17 cellular contexts compared by ENCODE assay signal in the genomic region with DNA sequence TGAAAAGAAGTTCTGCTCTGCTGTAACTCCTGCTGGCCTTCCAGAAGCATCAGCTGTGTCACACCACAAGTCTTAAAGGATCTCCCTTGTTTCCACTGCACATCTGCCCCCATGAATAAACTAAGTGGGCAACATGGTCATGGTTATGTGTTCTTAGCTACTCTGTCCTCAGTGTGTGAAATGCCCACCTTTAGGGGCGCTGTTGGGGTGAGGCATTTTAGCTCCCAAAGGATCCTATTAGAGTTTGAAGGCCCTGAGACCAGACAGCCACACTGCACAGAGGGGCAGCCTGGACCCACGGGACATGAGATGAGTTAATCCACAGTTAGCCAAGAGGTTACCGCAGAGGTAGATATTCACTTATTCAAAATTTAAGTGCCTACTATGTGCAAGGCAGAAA.
"Had no signal": no experiment of that assay in that cellular context is flagged by ENCODE, and none has a peak within 500 bp of the region (broad histone marks: within the 10 kb centered on the region; RNA-seq: fewer than 3 reads in every experiment).

No MANE protein-coding gene starts in this region.

- DNase-seq: activated CD4-positive, alpha-beta T cell treated with anti-CD3 and anti-CD28 coated beads, Interleukin-2, amount 10 ng/mL, durations not matched to agents 24 days and 14 days; activated naive CD4-positive, alpha-beta T cell treated with Interleukin-2 at 50 U/mL for 16 hours; foreskin keratinocyte; head of caudate nucleus; islet precursor cell; occipital lobe; spleen; stimulated activated CD4-positive, alpha-beta T cell treated with anti-CD3 and anti-CD28 coated beads, Interleukin-1b, Interleukin-23, amount 100 ng/mL, for 48 hours; stimulated activated naive B cell treated with anti-CD40 and anti-IgM and Interleukin-4, amounts not matched to agents 10 μg/mL and 1 μg/mL and 100 μg/mL, for 72 hours; substantia nigra; transverse colon; WERI-Rb-1 had no signal

- H3K27ac ChIP-seq: cardiac muscle cell, foreskin keratinocyte, prostate gland, spleen, transverse colon, WERI-Rb-1 had no signal

- H3K27me3 ChIP-seq: cardiac muscle cell, foreskin keratinocyte, spleen, transverse colon had no signal

- H3K27ac Mint-ChIP-seq: activated CD4-positive, alpha-beta T cell treated with anti-CD3 and anti-CD28 coated beads, Interleukin-2, amount 10 ng/mL, durations not matched to agents 24 days and 14 days; natural killer cell treated with Interleukin-12 subunit alpha and Interleukin-12 subunit beta and Interleukin-15 and Interleukin-18, amount 100 ng/mL, for 72 hours; stimulated activated naive B cell treated with anti-CD40 and anti-IgM and Interleukin-4, amounts not matched to agents 10 μg/mL and 1 μg/mL and 100 μg/mL, for 72 hours had no signal

- H3K27me3 Mint-ChIP-seq: activated CD4-positive, alpha-beta T cell treated with anti-CD3 and anti-CD28 coated beads, Interleukin-2, amount 10 ng/mL, durations not matched to agents 24 days and 14 days; natural killer cell treated with Interleukin-12 subunit alpha and Interleukin-12 subunit beta and Interleukin-15 and Interleukin-18, amount 100 ng/mL, for 72 hours; stimulated activated naive B cell treated with anti-CD40 and anti-IgM and Interleukin-4, amounts not matched to agents 10 μg/mL and 1 μg/mL and 100 μg/mL, for 72 hours had no signal

- H3K4me1 Mint-ChIP-seq: activated CD4-positive, alpha-beta T cell treated with anti-CD3 and anti-CD28 coated beads, Interleukin-2, amount 10 ng/mL, durations not matched to agents 24 days and 14 days; stimulated activated naive B cell treated with anti-CD40 and anti-IgM and Interleukin-4, amounts not matched to agents 10 μg/mL and 1 μg/mL and 100 μg/mL, for 72 hours had no signal

- ATAC-seq: foreskin keratinocyte; left lobe of liver; sciatic nerve; stimulated activated naive B cell treated with anti-CD40 and anti-IgM and Interleukin-4, amounts not matched to agents 10 μg/mL and 1 μg/mL and 100 μg/mL, for 72 hours had no signal

- H3K36me3 Mint-ChIP-seq: natural killer cell treated with Interleukin-12 subunit alpha and Interleukin-12 subunit beta and Interleukin-15 and Interleukin-18, amount 100 ng/mL, for 72 hours; stimulated activated naive B cell treated with anti-CD40 and anti-IgM and Interleukin-4, amounts not matched to agents 10 μg/mL and 1 μg/mL and 100 μg/mL, for 72 hours had no signal

- H3K36me3 ChIP-seq: cardiac muscle cell, prostate gland, spleen, transverse colon, WERI-Rb-1 had no signal

- H3K4me3 ChIP-seq: cardiac muscle cell, prostate gland, spleen, transverse colon had no signal

- H3K9me3 ChIP-seq: prostate gland, spleen, transverse colon had no signal

- H3K4me1 ChIP-seq: foreskin keratinocyte, prostate gland, spleen, transverse colon had no signal

- H3K4me3 Mint-ChIP-seq: activated CD4-positive, alpha-beta T cell treated with anti-CD3 and anti-CD28 coated beads, Interleukin-2, amount 10 ng/mL, durations not matched to agents 24 days and 14 days; natural killer cell treated with Interleukin-12 subunit alpha and Interleukin-12 subunit beta and Interleukin-15 and Interleukin-18, amount 100 ng/mL, for 72 hours; stimulated activated naive B cell treated with anti-CD40 and anti-IgM and Interleukin-4, amounts not matched to agents 10 μg/mL and 1 μg/mL and 100 μg/mL, for 72 hours had no signal
